In genomic region chr11:69935941-69936505, GRCh38 we compare ENCODE assay signal across 1 cellular context.
A peak's percentile ranks its signal among the peaks of the same experiment; 100 is the strongest.
TF ChIP-seq lines count a peak whose summit lies in the region.

No MANE protein-coding gene starts in this region.

TF ChIP-seq in K562, 482 proteins besides CTCF, POLR2A, EP300 and RAD21 (continued from another document):
- TF ChIP-seq ZNF512 (tag; IDR thresholded peaks at IDR 0.05) (peak; percentile 99), TSC22D4 (tag; IDR thresholded peaks at IDR 0.05) (no peak), HINFP (tag; conservative IDR thresholded peaks at IDR 0.05; ENCODE audit: low read depth) (0 out of 2 replicates have a peak, but pooled peaks have one; percentile 55)
TF ChIP-seq in K562: peak in this region for 3.
